19 cellular contexts compared by ENCODE assay signal in genomic region chr6:127392301-127392700, GRCh38.
"Had no signal": no experiment of that assay in that cellular context is flagged by ENCODE, and none has a peak within 500 bp of the region (broad histone marks: within the 10 kb centered on the region; RNA-seq: fewer than 3 reads in every experiment).

No MANE protein-coding gene starts in this region.

- H3K4me1 ChIP-seq: parathyroid adenoma, right lobe of liver, transverse colon had no signal

- H3K9me3 Mint-ChIP-seq: central memory CD8-positive, alpha-beta T cell; natural killer cell treated with Interleukin-12 subunit alpha and Interleukin-12 subunit beta and Interleukin-15 and Interleukin-18, amount 100 ng/mL, for 72 hours; stimulated activated memory B cell treated with anti-CD40 and anti-IgM and Interleukin-4, amounts not matched to agents 10 μg/mL and 1 μg/mL and 100 μg/mL, for 72 hours; stimulated activated naive CD8-positive, alpha-beta T cell treated with anti-CD3 and anti-CD28 coated beads, Interleukin-15, amount 100 ng/mL, for 72 hours had no signal

- DNase-seq: effector memory CD4-positive, alpha-beta T cell; heart left ventricle; hypothalamus; psoas muscle; retina; right lobe of liver; stimulated activated CD4-positive, alpha-beta T cell treated with anti-CD3 and anti-CD28 coated beads, Interleukin-15, amount 100 ng/mL, for 24 hours; stimulated activated CD4-positive, alpha-beta T cell treated with anti-CD3 and anti-CD28 coated beads, Interleukin-1b, Interleukin-23, amount 100 ng/mL, for 48 hours; stimulated activated CD4-positive, alpha-beta T cell treated with anti-CD3 and anti-CD28 coated beads, Interleukin-4, amount 100 ng/mL, for 24 hours; stimulated activated naive CD8-positive, alpha-beta T cell treated with anti-CD3 and anti-CD28 coated beads, Interleukin-15, amount 100 ng/mL, for 72 hours; transverse colon had no signal

- H3K27ac ChIP-seq: parathyroid adenoma, psoas muscle, right lobe of liver had no signal

- H3K27ac Mint-ChIP-seq: natural killer cell treated with Interleukin-12 subunit alpha and Interleukin-12 subunit beta and Interleukin-15 and Interleukin-18, amount 100 ng/mL, for 72 hours; stimulated activated memory B cell treated with anti-CD40 and anti-IgM and Interleukin-4, amounts not matched to agents 10 μg/mL and 1 μg/mL and 100 μg/mL, for 72 hours; stimulated activated naive CD8-positive, alpha-beta T cell treated with anti-CD3 and anti-CD28 coated beads, Interleukin-15, amount 100 ng/mL, for 72 hours had no signal

- ATAC-seq: heart left ventricle; left lobe of liver; natural killer cell treated with Interleukin-12 subunit alpha and Interleukin-12 subunit beta and Interleukin-15 and Interleukin-18, amount 100 ng/mL, for 72 hours; right lobe of liver; stimulated activated memory B cell treated with anti-CD40 and anti-IgM and Interleukin-4, amounts not matched to agents 10 μg/mL and 1 μg/mL and 100 μg/mL, for 72 hours; stimulated activated naive CD8-positive, alpha-beta T cell treated with anti-CD3 and anti-CD28 coated beads, Interleukin-15, amount 100 ng/mL, for 72 hours had no signal

- H3K36me3 ChIP-seq: heart left ventricle, right lobe of liver, thoracic aorta, transverse colon had no signal

- H3K4me3 Mint-ChIP-seq: central memory CD8-positive, alpha-beta T cell; natural killer cell treated with Interleukin-12 subunit alpha and Interleukin-12 subunit beta and Interleukin-15 and Interleukin-18, amount 100 ng/mL, for 72 hours; stimulated activated memory B cell treated with anti-CD40 and anti-IgM and Interleukin-4, amounts not matched to agents 10 μg/mL and 1 μg/mL and 100 μg/mL, for 72 hours; stimulated activated naive CD8-positive, alpha-beta T cell treated with anti-CD3 and anti-CD28 coated beads, Interleukin-15, amount 100 ng/mL, for 72 hours had no signal

- FAIRE-seq: frontal cortex, islet of Langerhans had no signal

- H3K27me3 Mint-ChIP-seq: stimulated activated memory B cell treated with anti-CD40 and anti-IgM and Interleukin-4, amounts not matched to agents 10 μg/mL and 1 μg/mL and 100 μg/mL, for 72 hours; stimulated activated naive CD8-positive, alpha-beta T cell treated with anti-CD3 and anti-CD28 coated beads, Interleukin-15, amount 100 ng/mL, for 72 hours had no signal

- H3K36me3 Mint-ChIP-seq: natural killer cell treated with Interleukin-12 subunit alpha and Interleukin-12 subunit beta and Interleukin-15 and Interleukin-18, amount 100 ng/mL, for 72 hours; stimulated activated memory B cell treated with anti-CD40 and anti-IgM and Interleukin-4, amounts not matched to agents 10 μg/mL and 1 μg/mL and 100 μg/mL, for 72 hours had no signal

- H3K4me3 ChIP-seq: heart left ventricle, psoas muscle, right lobe of liver, thoracic aorta, transverse colon had no signal

- H3K4me1 Mint-ChIP-seq: central memory CD8-positive, alpha-beta T cell; stimulated activated memory B cell treated with anti-CD40 and anti-IgM and Interleukin-4, amounts not matched to agents 10 μg/mL and 1 μg/mL and 100 μg/mL, for 72 hours; stimulated activated naive CD8-positive, alpha-beta T cell treated with anti-CD3 and anti-CD28 coated beads, Interleukin-15, amount 100 ng/mL, for 72 hours had no signal

- H3K27me3 ChIP-seq: heart left ventricle, right lobe of liver, transverse colon had no signal
